ENCODE assay signal across 21 cellular contexts in the genomic region with DNA sequence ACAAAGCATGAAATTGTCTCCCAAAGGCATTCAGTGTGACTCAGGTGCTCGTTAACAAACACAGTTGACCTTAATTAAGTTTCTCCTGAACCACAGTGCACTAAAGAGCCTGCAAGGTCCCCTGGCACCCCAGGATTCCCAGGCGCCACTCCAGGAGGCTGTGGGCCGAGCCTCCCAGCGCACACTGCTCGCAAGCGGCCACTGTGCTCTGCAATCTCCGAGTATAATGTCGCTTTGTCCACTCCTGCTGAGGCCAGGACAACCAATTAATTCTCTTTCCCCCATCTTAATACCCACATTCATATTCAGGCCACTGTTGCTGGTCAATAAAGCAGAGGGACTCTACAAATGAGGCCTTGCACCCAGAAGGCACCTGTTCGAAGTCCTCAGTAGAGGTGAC.
"Had no signal": no experiment of that assay in that cellular context is flagged by ENCODE, and none has a peak within 500 bp of the region (broad histone marks: within the 10 kb centered on the region; RNA-seq: fewer than 3 reads in every experiment).

No MANE protein-coding gene starts in this region.

- H3K27ac Mint-ChIP-seq: effector memory CD8-positive, alpha-beta T cell; naive thymus-derived CD4-positive, alpha-beta T cell; nephron; neural progenitor cell; stimulated activated naive B cell treated with anti-CD40 and anti-IgM and Interleukin-4, amounts not matched to agents 10 μg/mL and 1 μg/mL and 100 μg/mL, for 72 hours; stimulated activated naive CD8-positive, alpha-beta T cell treated with anti-CD3 and anti-CD28 coated beads, Interleukin-15, Interleukin-2, amounts not matched to agents 100 ng/mL and 50 ng/mL, for 24 hours had no signal

- H3K4me3 ChIP-seq: left lung, neural progenitor cell, prostate gland, right atrium auricular region, sigmoid colon, spleen, thoracic aorta, transverse colon, vagina had no signal

- H3K9me3 ChIP-seq: left lung, prostate gland, right atrium auricular region, sigmoid colon, thoracic aorta, transverse colon, vagina had no signal

- H3K36me3 ChIP-seq: neural progenitor cell, prostate gland, right atrium auricular region, sigmoid colon, thoracic aorta, transverse colon, vagina had no signal

- H3K27me3 Mint-ChIP-seq: naive thymus-derived CD4-positive, alpha-beta T cell; stimulated activated naive B cell treated with anti-CD40 and anti-IgM and Interleukin-4, amounts not matched to agents 10 μg/mL and 1 μg/mL and 100 μg/mL, for 72 hours; stimulated activated naive CD8-positive, alpha-beta T cell treated with anti-CD3 and anti-CD28 coated beads, Interleukin-15, Interleukin-2, amounts not matched to agents 100 ng/mL and 50 ng/mL, for 24 hours had no signal

- H3K9me3 Mint-ChIP-seq: effector memory CD8-positive, alpha-beta T cell; stimulated activated naive CD8-positive, alpha-beta T cell treated with anti-CD3 and anti-CD28 coated beads, Interleukin-15, Interleukin-2, amounts not matched to agents 100 ng/mL and 50 ng/mL, for 24 hours had no signal

- H3K27ac ChIP-seq: left lung, neural progenitor cell, parathyroid adenoma, prostate gland, right atrium auricular region, sigmoid colon, thoracic aorta, transverse colon, vagina had no signal

- DNase-seq: cortex of kidney; effector memory CD8-positive, alpha-beta T cell; left cardiac atrium; left lung; mammary epithelial cell; mesendoderm; midbrain; naive thymus-derived CD4-positive, alpha-beta T cell; sigmoid colon; spleen; stimulated activated CD4-positive, alpha-beta T cell treated with anti-CD3 and anti-CD28 coated beads, Interleukin-2, amount 100 ng/mL, for 48 hours; stimulated activated naive B cell treated with anti-CD40 and anti-IgM and Interleukin-4, amounts not matched to agents 10 μg/mL and 1 μg/mL and 100 μg/mL, for 72 hours; transverse colon had no signal

- H3K27me3 ChIP-seq: left lung, neural progenitor cell, right atrium auricular region, sigmoid colon, spleen, transverse colon, vagina had no signal

- H3K4me1 ChIP-seq: vagina had no signal

- H2AFZ ChIP-seq: neural progenitor cell, parathyroid adenoma had no signal

- H3K4me3 Mint-ChIP-seq: effector memory CD8-positive, alpha-beta T cell; naive thymus-derived CD4-positive, alpha-beta T cell; nephron; neural progenitor cell; stimulated activated naive B cell treated with anti-CD40 and anti-IgM and Interleukin-4, amounts not matched to agents 10 μg/mL and 1 μg/mL and 100 μg/mL, for 72 hours; stimulated activated naive CD8-positive, alpha-beta T cell treated with anti-CD3 and anti-CD28 coated beads, Interleukin-15, Interleukin-2, amounts not matched to agents 100 ng/mL and 50 ng/mL, for 24 hours had no signal

- H3K79me2 ChIP-seq: parathyroid adenoma had no signal

- H3K36me3 Mint-ChIP-seq: neural progenitor cell had no signal

- H3K4me2 ChIP-seq: neural progenitor cell had no signal

- ATAC-seq: effector memory CD8-positive, alpha-beta T cell; left cardiac atrium; left lung; naive thymus-derived CD4-positive, alpha-beta T cell; stimulated activated naive B cell treated with anti-CD40 and anti-IgM and Interleukin-4, amounts not matched to agents 10 μg/mL and 1 μg/mL and 100 μg/mL, for 72 hours had no signal
